ENCODE assay signal across 8 cellular contexts in the genomic region with DNA sequence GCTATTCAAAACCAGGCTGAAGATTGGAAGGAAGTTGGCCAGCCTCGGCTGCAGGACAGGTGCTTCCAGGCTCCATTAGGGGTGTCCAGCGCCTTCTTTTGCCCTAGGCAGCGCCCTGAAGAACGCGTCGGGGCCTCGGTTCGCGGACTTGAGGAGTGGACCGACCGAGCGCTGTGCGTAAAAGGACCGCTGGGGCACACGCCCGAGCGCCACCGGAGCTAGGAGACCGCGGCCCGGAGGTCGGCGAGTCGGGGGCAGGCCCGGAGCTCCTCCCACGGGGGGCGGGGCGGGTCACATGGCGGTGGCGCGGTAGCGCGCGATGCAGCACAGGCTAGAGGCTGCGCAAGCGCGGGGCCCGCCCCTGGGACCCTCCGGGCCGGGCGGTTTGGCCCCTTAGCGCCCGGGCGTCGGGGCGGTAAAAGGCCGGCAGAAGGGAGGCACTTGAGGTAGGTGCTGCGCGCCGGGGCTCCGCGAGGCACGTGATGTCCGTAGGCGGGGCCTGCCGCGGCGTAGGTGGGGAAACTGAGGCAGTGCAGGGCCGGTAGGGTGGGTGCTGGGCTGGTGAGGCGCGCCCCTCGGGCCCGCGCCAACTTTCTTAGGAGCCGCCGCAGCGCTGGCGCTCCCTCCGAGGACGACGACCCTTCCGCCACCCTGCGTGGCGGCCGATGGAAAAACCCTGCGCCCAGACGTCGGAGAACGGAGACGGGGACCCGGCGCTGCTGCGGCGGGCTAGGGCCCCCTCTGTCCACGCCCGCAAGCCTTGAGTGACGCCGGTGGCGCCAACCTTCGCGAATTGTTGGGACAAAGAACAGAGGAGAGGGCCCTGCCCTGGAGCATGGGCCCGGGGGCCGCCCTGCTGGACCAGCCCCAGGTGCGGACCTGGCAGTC. TPM values are rescaled to one million over a fixed set of nuclear protein-coding genes. Genes with fewer than 3 reads are reported as not detected.
DNase-seq lines count a peak whose midpoint lies in the region; ATAC-seq lines count a peak whose summit lies in the region.

A gene with protein sequence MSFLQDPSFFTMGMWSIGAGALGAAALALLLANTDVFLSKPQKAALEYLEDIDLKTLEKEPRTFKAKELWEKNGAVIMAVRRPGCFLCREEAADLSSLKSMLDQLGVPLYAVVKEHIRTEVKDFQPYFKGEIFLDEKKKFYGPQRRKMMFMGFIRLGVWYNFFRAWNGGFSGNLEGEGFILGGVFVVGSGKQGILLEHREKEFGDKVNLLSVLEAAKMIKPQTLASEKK (plus strand): TSS at position 354 of the 888 bp plus-strand sequence. CDS start 11,917 bp downstream, outside the sequence.

- peak; percentile 7 for DNase-seq in ELR (ENCODE audit: low read depth)
- DNase-seq in Kasumi-1 (lab: John Stamatoyannopoulos, UW), result peak; percentile 78 to 80
- peak; percentile 54 to 71 (median 63) for DNase-seq in T-helper 1 cell
- peak in 52 of 56 donors; percentile 25 to 88 (median 69) for DNase-seq in amygdala (lab: John Stamatoyannopoulos, UW)
- DNase-seq in right cardiac atrium, result peak; percentile 87 to 96 (median 94)
- DNase-seq in renal cortical epithelial cell (ENCODE audit: low read depth), result no peak
- DNase-seq in aorta, result peak; percentile 91 to 95

- H3K27me3 ChIP-seq in right cardiac atrium (ENCODE audit: control insufficient read depth, insufficient read depth) (no peaks in the 10 kb centered on the region), aorta (ENCODE audit: control insufficient read depth in 1 of 2, insufficient read depth in 2 of 2, low read length in 1 of 2) (no peaks in the 10 kb centered on the region)

- H3K4me3 ChIP-seq in right cardiac atrium (ENCODE audit: low read length), result peak within 1 kb of the TSS; percentile 86
- H3K4me3 ChIP-seq in aorta (ENCODE audit: low read length in 2 of 2), result peak within 1 kb of the TSS; percentile 71 to 76

- H3K36me3 ChIP-seq in aorta (ENCODE audit: control insufficient read depth in 1 of 2, insufficient read depth in 2 of 2, low read length in 1 of 2), result no peaks in the 10 kb centered on the region

- intact Hi-C loops in right cardiac atrium (cut with DNase I) (no loop called here), aorta (cut with DNase I) (loop anchor here in 1 of 2 donors (2.0 kb wide), 1 partner anchor 46 kb away; a partner anchor contains a TSS)

- peak within 1 kb of the TSS; percentile 88 for H3K27ac ChIP-seq in right cardiac atrium (ENCODE audit: low read length)
- H3K27ac ChIP-seq in aorta (ENCODE audit: low read depth in 1 of 2, low read length in 2 of 2), result peak within 1 kb of the TSS in 1 of 2 donors; percentile 4

- peak; percentile 96 for ATAC-seq in GM21737 (IDR thresholded peaks at IDR 0.05; ENCODE audit: unreplicated experiment)
- peak; percentile 97 for ATAC-seq in right cardiac atrium
- peak; percentile 94 for ATAC-seq in aorta (ENCODE audit: low FRiP score)

- H3K4me1 ChIP-seq in right cardiac atrium (ENCODE audit: control insufficient read depth, insufficient read depth, low read length), result peaks cover 18% of the 10 kb centered on the region
- H3K4me1 ChIP-seq in aorta (ENCODE audit: control insufficient read depth in 1 of 2, insufficient read depth in 2 of 2, low read length in 2 of 2), result no peaks in the 10 kb centered on the region

- 2% methylated on average over 94 of the region's 94 CpGs for WGBS in right cardiac atrium
- WGBS in aorta, 2 donors, result 0 to 1% methylated on average over 89 to 94 of the region's 94 CpGs

- H3K9me3 ChIP-seq in right cardiac atrium (ENCODE audit: control insufficient read depth, low read length), result no peaks in the 10 kb centered on the region
- H3K9me3 ChIP-seq in aorta (ENCODE audit: control insufficient read depth, low read length), result no peaks in the 10 kb centered on the region

RNA-seq across cellular contexts. Expression of the gene that starts here (rescaled TPM):
- total RNA-seq in right cardiac atrium (100 to 1,000 TPM in 2 of 4 donors, 10 to 100 TPM in 2; 91.3 to 162 (median 100) TPM), renal cortical epithelial cell (57.5 and 121 TPM in 2 replicates), aorta (10 to 100 TPM; 39.7 to 43.1 TPM)
- polyA plus RNA-seq in right cardiac atrium (105 TPM), aorta (10 to 100 TPM; 15.6 to 32.3 TPM)
